14 cellular contexts compared by ENCODE assay signal in genomic region chr4:152501846-152502536, GRCh38. TPM values are rescaled to one million over a fixed set of nuclear protein-coding genes. Genes with fewer than 3 reads are reported as not detected.
DNase-seq lines count a peak whose midpoint lies in the region; ATAC-seq and TF ChIP-seq lines count a peak whose summit lies in the region.
"Had no signal": no experiment of that assay in that cellular context is flagged by ENCODE, and none has a peak within 500 bp of the region (broad histone marks: within the 10 kb centered on the region; RNA-seq: fewer than 3 reads in every experiment).

No MANE protein-coding gene starts in this region.

- CTCF ChIA-PET in GM10248 (lab: Yijun Ruan, JAX): interaction anchor here (0.9 to 12.4 kb wide), 49 partner anchors 8 to 277 kb away, joined by 3 to 151 read pairs (median 7); partner anchors contain the start of genes ARFIP1, FBXW7, TIGD4 and TMEM154

- H3K27me3 ChIP-seq in HUES6 (ENCODE audit: control insufficient read depth, insufficient read depth, low read length): no peaks in the 10 kb centered on the region
- H3K27me3 ChIP-seq: gastroesophageal sphincter had no signal

- no peak overlapping the region for H3K9ac ChIP-seq in HUES6 (ENCODE audit: low read length)
- H3K9ac ChIP-seq: parathyroid adenoma had no signal

- intact Hi-C loops in Right ventricle myocardium inferior (cut with DNase I): loop anchor here (1.0 kb wide), 1 partner anchor 138 kb away; no protein-coding TSS in a partner anchor

- peak; percentile 45 for ATAC-seq in GM21717 (IDR thresholded peaks at IDR 0.05; ENCODE audit: unreplicated experiment)
- ATAC-seq in HG03342 (IDR thresholded peaks at IDR 0.05; ENCODE audit: unreplicated experiment): no peak
- no peak for ATAC-seq in Right ventricle myocardium inferior
- ATAC-seq: gastroesophageal sphincter had no signal

- POLR2A ChIA-PET in GM10248 (lab: Yijun Ruan, JAX): interaction anchor here (1.0 kb wide), 1 partner anchor 38 kb away, joined by 3 read pairs; no protein-coding TSS in a partner anchor

- H3K27ac ChIP-seq in HUES6 (ENCODE audit: low read depth, low read length): peak overlapping the region; percentile 18; the same call in 1 of the 2 replicates
- H3K27ac ChIP-seq: gastroesophageal sphincter, parathyroid adenoma, PC-9 had no signal

- peaks cover 9% of the 10 kb centered on the region; the same call in 1 of the 2 replicates for H3K4me1 ChIP-seq in HUES6 (ENCODE audit: control insufficient read depth, insufficient read depth, low read length)
- H3K4me1 ChIP-seq: parathyroid adenoma had no signal

- peak; percentile 26 for DNase-seq in GM10248 (ENCODE audit: extremely low spot score)
- DNase-seq in fibroblast of mammary gland (ENCODE audit: low read depth): peak; percentile 38
- DNase-seq in NCI-H526 (lab: John Stamatoyannopoulos, UW): no peak
- no peak for DNase-seq in activated CD4-positive, alpha-beta T cell treated with anti-CD3 and anti-CD28 coated beads for 48 hours
- no peak for DNase-seq in Right ventricle myocardium inferior (ENCODE audit: missing footprints)
- DNase-seq: cortex of kidney, NCI-H187, PC-9 had no signal

- H3K36me3 ChIP-seq in HUES6 (ENCODE audit: control insufficient read depth, insufficient read depth, low read length): no peaks in the 10 kb centered on the region
- H3K36me3 ChIP-seq: gastroesophageal sphincter had no signal

- TF ChIP-seq CTCF in GM10248 (IDR thresholded peaks at IDR 0.05; ENCODE audit: control extremely low read depth, extremely low read depth, low read depth, missing control alignments): no peak
- TF ChIP-seq CTCF in fibroblast of mammary gland (conservative IDR thresholded peaks at IDR 0.05; ENCODE audit: control insufficient read depth, insufficient read depth, low read depth, low read length): no peak

- no peak overlapping the region for H3K4me3 ChIP-seq in HUES6 (ENCODE audit: low read depth, low read length)
- H3K4me3 ChIP-seq in fibroblast of mammary gland (ENCODE audit: control insufficient read depth, low read depth, low read length): no peak overlapping the region
- H3K4me3 ChIP-seq: gastroesophageal sphincter, lung, PC-9 had no signal

- no peaks in the 10 kb centered on the region for H3K9me3 ChIP-seq in HUES6 (ENCODE audit: control insufficient read depth, insufficient read depth, low read depth, low read length)
- H3K9me3 ChIP-seq: gastroesophageal sphincter had no signal

RNA-seq across cellular contexts. Expression of gene FBXW7, which starts 33.9 kb away (rescaled TPM):
- 55.9 TPM for total RNA-seq in Right ventricle myocardium inferior

Comparison
In these comparisons a context has a peak if more than half of its experiments do, and no peak if none do; other contexts are left out.
1. DNase-seq: peak in GM10248 (single experiment) and fibroblast of mammary gland (single experiment); none in NCI-H526 (0 of 2), activated CD4-positive, alpha-beta T cell treated with anti-CD3 and anti-CD28 coated beads for 48 hours (single experiment) and Right ventricle myocardium inferior (single experiment).